27 cellular contexts compared by ENCODE assay signal in genomic region chr20:11356061-11356460, GRCh38.
"Had no signal": no experiment of that assay in that cellular context is flagged by ENCODE, and none has a peak within 500 bp of the region (broad histone marks: within the 10 kb centered on the region; RNA-seq: fewer than 3 reads in every experiment).

No MANE protein-coding gene starts in this region.

- DNase-seq: stimulated activated CD4-positive, alpha-beta T cell treated with anti-CD3 and anti-CD28 coated beads, Interleukin-2, amount 100 ng/mL, for 48 hours; stimulated activated CD4-positive, alpha-beta T cell treated with anti-CD3 and anti-CD28 coated beads, Interleukin-4, amount 100 ng/mL, for 1 hour; stimulated activated CD4-positive, alpha-beta T cell treated with anti-CD3 and anti-CD28 coated beads, Interleukin-4, amount 100 ng/mL, for 24 hours; stimulated activated CD4-positive, alpha-beta T cell treated with anti-CD3 and anti-CD28 coated beads, Interleukin-4, amount 100 ng/mL, for 4 hours; stimulated activated CD8-positive, alpha-beta memory T cell treated with anti-CD3 and anti-CD28 coated beads, Interleukin-4, amount 100 ng/mL, for 48 hours; stimulated activated naive B cell treated with anti-CD40 and anti-IgM and Interleukin-4, amounts not matched to agents 10 μg/mL and 1 μg/mL and 100 μg/mL, for 72 hours; stimulated activated naive CD4-positive, alpha-beta T cell; stimulated activated naive CD4-positive, alpha-beta T cell treated with Interleukin-2 at 50 U/mL for 16 hours; stimulated activated naive CD8-positive, alpha-beta T cell treated with anti-CD3 and anti-CD28 coated beads, Interleukin-15, amount 100 ng/mL, for 72 hours; stimulated activated naive CD8-positive, alpha-beta T cell treated with anti-CD3 and anti-CD28 coated beads, Interleukin-15, Interleukin-2, amounts not matched to agents 100 U/mL and 50 U/mL, for 24 hours; stomach; substantia nigra; testis; thyroid gland; tibial artery; transverse colon; trophoblast cell; upper lobe of left lung; upper lobe of right lung; uterus had no signal

- H3K4me3 ChIP-seq: stomach, suprapubic skin, testis, thoracic aorta, thyroid gland, tibial artery, tibial nerve, transverse colon, upper lobe of left lung, upper lobe of right lung, uterus, vagina had no signal

- H3K9me3 ChIP-seq: stomach, suprapubic skin, testis, thoracic aorta, thyroid gland, tibial artery, transverse colon, upper lobe of left lung, upper lobe of right lung, uterus, vagina had no signal

- H3K27ac ChIP-seq: stomach, suprapubic skin, testis, thoracic aorta, thyroid gland, tibial artery, tibial nerve, transverse colon, upper lobe of left lung, upper lobe of right lung, uterus, vagina had no signal

- H3K36me3 ChIP-seq: stomach, suprapubic skin, thoracic aorta, thyroid gland, tibial artery, tibial nerve, transverse colon, upper lobe of left lung, upper lobe of right lung, uterus, vagina had no signal

- ATAC-seq: stimulated activated effector memory CD8-positive, alpha-beta T cell treated with anti-CD3 and anti-CD28 coated beads, Interleukin-12 subunit alpha, Interleukin-12 subunit beta, amount 100 ng/mL, for 72 hours; stimulated activated memory B cell treated with anti-CD40 and anti-IgM and Interleukin-4, amounts not matched to agents 10 μg/mL and 1 μg/mL and 100 μg/mL, for 72 hours; stimulated activated naive B cell treated with anti-CD40 and anti-IgM and Interleukin-4, amounts not matched to agents 10 μg/mL and 1 μg/mL and 100 μg/mL, for 72 hours; stimulated activated naive CD8-positive, alpha-beta T cell treated with anti-CD3 and anti-CD28 coated beads, Interleukin-15, amount 100 ng/mL, for 72 hours; stimulated activated naive CD8-positive, alpha-beta T cell treated with anti-CD3 and anti-CD28 coated beads, Interleukin-15, Interleukin-2, amounts not matched to agents 100 U/mL and 50 U/mL, for 24 hours; upper lobe of right lung had no signal

- H3K4me1 ChIP-seq: stomach, suprapubic skin, testis, thyroid gland, tibial artery, tibial nerve, upper lobe of left lung, upper lobe of right lung, uterus, vagina had no signal

- H3K27me3 ChIP-seq: stomach, suprapubic skin, testis, thyroid gland, tibial artery, tibial nerve, transverse colon, upper lobe of left lung, upper lobe of right lung, uterus, vagina had no signal

- FAIRE-seq: urothelium cell line had no signal
